ENCODE assay signal across 8 cellular contexts in genomic region chr3:57169872-57170623, GRCh38. TPM values are rescaled to one million over a fixed set of nuclear protein-coding genes. Genes with fewer than 3 reads are reported as not detected.
A peak's percentile ranks its signal among the peaks of the same experiment; 100 is the strongest.
DNase-seq lines count a peak whose midpoint lies in the region; ATAC-seq and TF ChIP-seq lines count a peak whose summit lies in the region.

No MANE protein-coding gene starts in this region.

- H3K36me3 Mint-ChIP-seq in CD8-positive, alpha-beta T cell: no peaks in the 10 kb centered on the region
- no peaks in the 10 kb centered on the region for H3K36me3 Mint-ChIP-seq in activated naive CD4-positive, alpha-beta T cell treated with anti-CD3 and anti-CD28 coated beads, Interleukin-2, amount 50 U/mL, for 72 hours

- POLR2A ChIA-PET in CD8-positive, alpha-beta T cell (lab: Charles Lee): no interaction called here
- POLR2A ChIA-PET in SK-N-SH (lab: Yijun Ruan, JAX): no interaction called here

- peaks cover 7% of the 10 kb centered on the region for H3K27me3 ChIP-seq in CD8-positive, alpha-beta T cell (ENCODE audit: insufficient read depth, low read length)
- H3K27me3 ChIP-seq in SK-N-SH (ENCODE audit: insufficient read depth): peaks cover 15% of the 10 kb centered on the region; the same call in 1 of the 2 replicates
- H3K27me3 ChIP-seq in parathyroid adenoma (ENCODE audit: control insufficient read depth, insufficient read depth, low read length): no peaks in the 10 kb centered on the region
- H3K27me3 ChIP-seq in transverse colon: peaks cover 9% of the 10 kb centered on the region

- intact Hi-C loops in CD8-positive, alpha-beta T cell (cut with DNase I, micrococcal nuclease): loop anchor here (1.0 to 10.0 kb wide), 6 partner anchors 57 to 742 kb away; partner anchors contain the start of genes APPL1 (in 1 of the 2) and PDE12 (in 1 of the 2)
- intact Hi-C loops in Right ventricle myocardium inferior (cut with DNase I): loop anchor here (2.0 to 5.0 kb wide), 2 partner anchors 57 to 68 kb away; partner anchors contain the start of gene APPL1
- intact Hi-C loops in transverse colon (cut with DNase I; ENCODE audit: low total_unique reads): loop anchor here (5.0 kb wide), 1 partner anchor 68 kb away; no protein-coding TSS in a partner anchor

- H3K4me2 ChIP-seq in SK-N-SH: peak overlapping the region; percentile 58
- H3K4me2 ChIP-seq in parathyroid adenoma (ENCODE audit: low read length): peak overlapping the region; percentile 64

- H3K27me3 Mint-ChIP-seq in CD8-positive, alpha-beta T cell (ENCODE audit: low read depth): peaks cover 48% of the 10 kb centered on the region

- no peaks in the 10 kb centered on the region for H3K79me2 ChIP-seq in SK-N-SH (ENCODE audit: insufficient read depth)
- no peaks in the 10 kb centered on the region for H3K79me2 ChIP-seq in parathyroid adenoma

- no peak overlapping the region for H3K27ac Mint-ChIP-seq in CD8-positive, alpha-beta T cell
- no peak overlapping the region for H3K27ac Mint-ChIP-seq in activated naive CD4-positive, alpha-beta T cell treated with anti-CD3 and anti-CD28 coated beads, Interleukin-2, amount 50 U/mL, for 72 hours

- H3K9me3 ChIP-seq in CD8-positive, alpha-beta T cell (ENCODE audit: low read length): no peaks in the 10 kb centered on the region
- H3K9me3 ChIP-seq in SK-N-SH (no peaks in the 10 kb centered on the region), parathyroid adenoma (ENCODE audit: control insufficient read depth, low read length) (no peaks in the 10 kb centered on the region), transverse colon (no peaks in the 10 kb centered on the region)

- H3K4me3 ChIP-seq in CD8-positive, alpha-beta T cell (ENCODE audit: low read depth, low read length): peak overlapping the region; percentile 54
- peak overlapping the region; percentile 30 to 34 for H3K4me3 ChIP-seq in SK-N-SH (ENCODE audit: low read depth in 2 of 2, low read length in 1 of 2)
- H3K4me3 ChIP-seq in parathyroid adenoma (ENCODE audit: low read depth, low read length): peak overlapping the region; percentile 41
- peak overlapping the region; percentile 32 to 51 (median 44) for H3K4me3 ChIP-seq in transverse colon

- TF ChIP-seq CTCF in CD8-positive, alpha-beta T cell (IDR thresholded peaks at IDR 0.05): peak; percentile 85
- TF ChIP-seq CTCF in GM20000 (IDR thresholded peaks at IDR 0.05; ENCODE audit: extremely low read depth, missing control alignments) (peak; percentile 82), SK-N-SH (IDR thresholded peaks at IDR 0.05) (peak; percentile 79), parathyroid adenoma (IDR thresholded peaks at IDR 0.05) (peak; percentile 90), transverse colon (IDR thresholded peaks at IDR 0.05) (peak; percentile 84 to 90 (median 87))

- CTCF ChIA-PET in CD8-positive, alpha-beta T cell (lab: Charles Lee): interaction anchor here (0.6 to 2.2 kb wide), 14 partner anchors 9 to 737 kb away, joined by 3 to 10 read pairs (median 3); partner anchors contain the start of gene HESX1
- CTCF ChIA-PET in SK-N-SH (lab: Yijun Ruan, JAX): interaction anchor here (0.6 to 5.9 kb wide), 54 partner anchors 9 to 684 kb away, joined by 3 to 52 read pairs (median 4); partner anchors contain the start of gene PDE12

- ATAC-seq in CD8-positive, alpha-beta T cell: peak; percentile 78
- ATAC-seq in activated naive CD4-positive, alpha-beta T cell treated with anti-CD3 and anti-CD28 coated beads, Interleukin-2, amount 50 U/mL, for 72 hours: peak; percentile 87 to 90
- peak; percentile 75 for ATAC-seq in Right ventricle myocardium inferior

- no peak overlapping the region for H3K9ac ChIP-seq in SK-N-SH
- no peak overlapping the region for H3K9ac ChIP-seq in parathyroid adenoma

- peak; percentile 22 to 77 (median 60) for DNase-seq in CD8-positive, alpha-beta T cell
- DNase-seq in GM20000 (ENCODE audit: low spot score) (peak; percentile 74), SK-N-SH (peak; percentile 84), Right ventricle myocardium inferior (ENCODE audit: missing footprints) (peak; percentile 83), transverse colon (peak; percentile 81)
- peak; percentile 73 to 81 for DNase-seq in activated naive CD4-positive, alpha-beta T cell treated with anti-CD3 and anti-CD28 coated beads, Interleukin-2, amount 50 U/mL, for 72 hours (ENCODE audit: low spot score in 2 of 2)

- peak; percentile 91 for TF ChIP-seq RAD21 in Ishikawa (IDR thresholded peaks at IDR 0.05; ENCODE audit: low read depth)
- TF ChIP-seq RAD21 in SK-N-SH (IDR thresholded peaks at IDR 0.05; ENCODE audit: low read length): peak; percentile 81

- peaks cover 10% of the 10 kb centered on the region for H3K4me1 Mint-ChIP-seq in CD8-positive, alpha-beta T cell (ENCODE audit: low read depth)

- H3K9me2 ChIP-seq in SK-N-SH: no peaks in the 10 kb centered on the region

- WGBS in SK-N-SH (ENCODE audit: low lambda C conversion rate): 36% methylated on average over 16 of the region's 40 CpGs
- WGBS in transverse colon (ENCODE audit: low coverage in 1 of 2), 2 donors: 0 to 15% methylated on average over 1 to 40 of the region's 40 CpGs

- no peak overlapping the region for H3K27ac ChIP-seq in CD8-positive, alpha-beta T cell (ENCODE audit: low read depth, low read length)
- no peak overlapping the region for H3K27ac ChIP-seq in SK-N-SH (ENCODE audit: low read depth in 2 of 2, low read length in 1 of 2)
- no peak overlapping the region for H3K27ac ChIP-seq in parathyroid adenoma
- H3K27ac ChIP-seq in transverse colon: peak overlapping the region in 2 of 4 donors; percentile 19 to 25

- TF ChIP-seq EP300 in Ishikawa (IDR thresholded peaks at IDR 0.05; ENCODE audit: borderline replicate concordance) (no peak), SK-N-SH (IDR thresholded peaks at IDR 0.05; ENCODE audit: borderline replicate concordance in 1 of 2, low read depth in 1 of 2, low read length in 1 of 2) (no peak), transverse colon (IDR thresholded peaks at IDR 0.05; ENCODE audit: low read depth) (no peak)

- H3K4me3 Mint-ChIP-seq in CD8-positive, alpha-beta T cell: peak overlapping the region; percentile 46

- in situ Hi-C loops in transverse colon (cut with MboI; ENCODE audit: low pct_ligation_motif_present in 1 of 4, low pct_unique_long_range_greater_than_20kb in 1 of 4, low sequenced_read_pairs in 3 of 4): no loop called here

- no peak for TF ChIP-seq POLR2A in transverse colon (IDR thresholded peaks at IDR 0.05)

- H4K20me1 ChIP-seq in SK-N-SH (ENCODE audit: insufficient read depth): no peaks in the 10 kb centered on the region

- peaks cover 6% of the 10 kb centered on the region for H3K4me1 ChIP-seq in CD8-positive, alpha-beta T cell (ENCODE audit: insufficient read depth, low read length)
- H3K4me1 ChIP-seq in SK-N-SH (ENCODE audit: control insufficient read depth in 1 of 2, insufficient read depth in 2 of 2, low read depth in 1 of 2, low read length in 1 of 2) (peaks cover 0 to 15% of the 10 kb centered on the region in 2 experiments; a peak in 1 of 4 replicates), parathyroid adenoma (peaks cover 16% of the 10 kb centered on the region), transverse colon (peaks cover 0 to 8% (median 7%) of the 10 kb centered on the region in 4 donors)

- H2AFZ ChIP-seq in SK-N-SH (ENCODE audit: low read depth): peak overlapping the region; percentile 67; the same call in 1 of the 2 replicates
- peak overlapping the region; percentile 81 for H2AFZ ChIP-seq in parathyroid adenoma

- H3F3A ChIP-seq in SK-N-SH (replicated peaks; ENCODE audit: insufficient read depth): no peaks in the 10 kb centered on the region

- no peaks in the 10 kb centered on the region for H3K36me3 ChIP-seq in CD8-positive, alpha-beta T cell (ENCODE audit: insufficient read depth, low read length)
- H3K36me3 ChIP-seq in SK-N-SH (replicated peaks in 1 of 2; ENCODE audit: control insufficient read depth in 1 of 2, insufficient read depth in 2 of 2, low read length in 1 of 2) (no peaks in the 10 kb centered on the region), parathyroid adenoma (ENCODE audit: control insufficient read depth, insufficient read depth, low read length) (no peaks in the 10 kb centered on the region), transverse colon (no peaks in the 10 kb centered on the region)

- no peaks in the 10 kb centered on the region for H3K9me3 Mint-ChIP-seq in CD8-positive, alpha-beta T cell
- no peaks in the 10 kb centered on the region for H3K9me3 Mint-ChIP-seq in activated naive CD4-positive, alpha-beta T cell treated with anti-CD3 and anti-CD28 coated beads, Interleukin-2, amount 50 U/mL, for 72 hours

TF ChIP-seq in Ishikawa, 13 proteins besides CTCF, POLR2A, EP300 and RAD21:
- no peak for TF ChIP-seq TAF1 (IDR thresholded peaks at IDR 0.05; ENCODE audit: low read depth)
- peak; percentile 36; the same call in 1 of the 2 replicates for TF ChIP-seq ZBTB7A (IDR thresholded peaks at IDR 0.05; ENCODE audit: low read depth)
- no peak for TF ChIP-seq TEAD4 (IDR thresholded peaks at IDR 0.05)

RNA-seq across cellular contexts. Expression of gene IL17RD, which starts 4.9 kb away (rescaled TPM):
- total RNA-seq in CD8-positive, alpha-beta T cell: not detected
- polyA plus RNA-seq in SK-N-SH (2012; rRNA removed): 2.4 and 3.6 TPM in 2 replicates
- polyA plus RNA-seq in SK-N-SH (2012; cell fraction: cytosol; rRNA removed): 3.4 and 4.5 TPM in 2 replicates
- 2.5 TPM in 2 replicates for polyA plus RNA-seq in SK-N-SH (2012; cell fraction: nucleus; rRNA removed)
- under 1 TPM in 1 of 2 donors, not detected in 1; 0.04 TPM for total RNA-seq in activated naive CD4-positive, alpha-beta T cell treated with anti-CD3 and anti-CD28 coated beads, Interleukin-2, amount 50 U/mL, for 72 hours
- total RNA-seq in Right ventricle myocardium inferior: 6.7 TPM
- total RNA-seq in transverse colon: 10 to 100 TPM in 1 of 4 donors, 1 to 10 TPM in 3; 1.9 to 40.4 (median 2.7) TPM

RNA-seq across cellular contexts. Expression of gene HESX1, which starts 29.7 kb away (rescaled TPM):
- total RNA-seq in CD8-positive, alpha-beta T cell: not detected
- 1.2 and 2.5 TPM in 2 replicates for polyA plus RNA-seq in SK-N-SH (2012; rRNA removed)
- polyA plus RNA-seq in SK-N-SH (2012; cell fraction: cytosol; rRNA removed): 1.0 and 1.8 TPM in 2 replicates
- 5.0 and 5.2 TPM in 2 replicates for polyA plus RNA-seq in SK-N-SH (2012; cell fraction: nucleus; rRNA removed)
- 1 to 10 TPM; 1.3 to 1.5 TPM for total RNA-seq in activated naive CD4-positive, alpha-beta T cell treated with anti-CD3 and anti-CD28 coated beads, Interleukin-2, amount 50 U/mL, for 72 hours
- total RNA-seq in Right ventricle myocardium inferior (not detected), transverse colon (under 1 TPM in 1 of 4 donors, not detected in 3; 0.82 TPM)

RNA-seq across cellular contexts. Expression of gene APPL1, which starts 57.5 kb away (rescaled TPM):
- 10 to 100 TPM; 19.3 to 23.4 TPM for total RNA-seq in CD8-positive, alpha-beta T cell
- 6.9 and 9.9 TPM in 2 replicates for polyA plus RNA-seq in SK-N-SH (2012; rRNA removed)
- polyA plus RNA-seq in SK-N-SH (2012; cell fraction: cytosol; rRNA removed): 10.2 and 10.3 TPM in 2 replicates
- polyA plus RNA-seq in SK-N-SH (2012; cell fraction: nucleus; rRNA removed): 4.4 and 10.0 TPM in 2 replicates
- total RNA-seq in activated naive CD4-positive, alpha-beta T cell treated with anti-CD3 and anti-CD28 coated beads, Interleukin-2, amount 50 U/mL, for 72 hours: 10 to 100 TPM; 28.0 to 38.4 TPM
- total RNA-seq in Right ventricle myocardium inferior (43.6 TPM), transverse colon (10 to 100 TPM; 12.7 to 39.1 (median 26.6) TPM)
